In the genomic region with DNA sequence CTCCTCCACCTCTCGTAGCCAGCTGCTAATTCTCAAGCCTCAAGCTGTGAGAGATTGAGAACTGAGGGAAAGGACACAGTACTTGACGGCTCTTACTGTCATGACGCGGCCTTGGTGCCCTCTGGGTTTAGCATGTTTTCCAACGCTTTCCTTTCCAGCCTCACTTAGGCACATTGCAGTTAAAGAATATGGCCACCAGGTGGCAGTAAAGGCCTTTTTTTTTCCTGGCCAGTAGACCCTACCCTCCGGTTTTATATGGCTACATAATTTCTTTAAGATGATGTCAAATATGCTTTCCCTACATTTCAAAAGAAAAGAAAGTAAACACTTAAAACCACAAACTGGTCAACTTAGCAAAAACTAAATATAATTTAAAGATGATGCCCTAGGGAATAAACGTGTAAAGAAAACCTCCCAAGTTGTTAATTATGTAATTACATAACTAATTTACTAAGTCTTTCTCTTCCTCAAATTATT, we compare ENCODE assay signal across 8 cellular contexts. TPM values are rescaled to one million over a fixed set of nuclear protein-coding genes. Genes with fewer than 3 reads are reported as not detected.
DNase-seq lines count a peak whose midpoint lies in the region; ATAC-seq and TF ChIP-seq lines count a peak whose summit lies in the region.

No MANE protein-coding gene starts in this region.

- H3K36me3 ChIP-seq in body of pancreas (replicated peaks in 1 of 2; ENCODE audit: insufficient read depth in 1 of 2, low read depth in 2 of 2), result no peaks in the 10 kb centered on the region

- H3K4me3 ChIP-seq in AG04449 (ENCODE audit: low read depth, low read length) (no peak overlapping the region), body of pancreas (no peak overlapping the region)

- H3K27ac ChIP-seq in body of pancreas, result no peak overlapping the region

- CTCF ChIA-PET in AG04449 (lab: Yijun Ruan, JAX), result interaction anchor here (0.6 to 17.2 kb wide), 30 partner anchors 10 to 1298 kb away, joined by 3 to 184 read pairs (median 4); a partner anchor contains a TSS

- TF ChIP-seq CTCF in AG04449 (IDR thresholded peaks at IDR 0.05; ENCODE audit: insufficient read depth, low read length, missing control alignments) (peak; percentile 46), body of pancreas (IDR thresholded peaks at IDR 0.05) (peak; percentile 55 to 95 (median 88))

- peaks cover 4% of the 10 kb centered on the region for H3K4me1 ChIP-seq in body of pancreas

- H3K27me3 ChIP-seq in body of pancreas, result no peaks in the 10 kb centered on the region

- 8 to 11% methylated on average over 7 of the region's 7 CpGs for WGBS in body of pancreas, 2 donors

- ATAC-seq in GM19452 (IDR thresholded peaks at IDR 0.05; ENCODE audit: unreplicated experiment), result peak; percentile 34
- peak; percentile 96 for ATAC-seq in body of pancreas
- no peak for ATAC-seq in HG03039 (IDR thresholded peaks at IDR 0.05; ENCODE audit: unreplicated experiment)

- DNase-seq in AG04449 (ENCODE audit: low read depth, low spot score) (peak; percentile 28), NCI-H2081 (lab: John Stamatoyannopoulos, UW) (peak; percentile 68 to 77), T-helper 22 cell (ENCODE audit: low read depth) (peak; percentile 10), body of pancreas (peak; percentile 64 to 73 (median 69)), inferior parietal cortex (ENCODE audit: extremely low spot score) (peak; percentile 81)
- DNase-seq in stimulated activated CD4-positive, alpha-beta T cell treated with anti-CD3 and anti-CD28 coated beads, Interleukin-12 subunit alpha, Interleukin-12 subunit beta, amount 100 ng/mL, for 48 hours (ENCODE audit: low read depth in 2 of 3, low spot score in 1 of 3), result peak; percentile 28 to 61 (median 38)

- POLR2A ChIA-PET in AG04449 (lab: Yijun Ruan, JAX), result no interaction called here

- H3K9me3 ChIP-seq in body of pancreas, result no peaks in the 10 kb centered on the region

- intact Hi-C loops in body of pancreas (cut with DNase I), result loop anchor here (10.0 kb wide), 2 partner anchors 74 to 414 kb away; no protein-coding TSS in a partner anchor

- no peak for TF ChIP-seq POLR2A in body of pancreas (IDR thresholded peaks at IDR 0.05)

RNA-seq across cellular contexts. Expression of a gene that starts 56.8 kb away (rescaled TPM):
- 100 to 1,000 TPM in 1 of 2 donors, 10 to 100 TPM in 1; 64.1 to 222 TPM for total RNA-seq in body of pancreas

Comparison
In these comparisons a context has a peak if more than half of its experiments do, and no peak if none do; other contexts are left out.
1. DNase-seq: peak in every context shown above with its lines; median percentile 81 in inferior parietal cortex; 72 in NCI-H2081; 69 in body of pancreas; 38 in stimulated activated CD4-positive, alpha-beta T cell treated with anti-CD3 and anti-CD28 coated beads, Interleukin-12 subunit alpha, Interleukin-12 subunit beta, amount 100 ng/mL, for 48 hours; 28 in AG04449; 10 in T-helper 22 cell.